In genomic region chr3:30606301-30607031, GRCh38 we compare ENCODE assay signal across 8 cellular contexts. TPM values are rescaled to one million over a fixed set of nuclear protein-coding genes. Genes with fewer than 3 reads are reported as not detected.
A peak's percentile ranks its signal among the peaks of the same experiment; 100 is the strongest.
DNase-seq lines count a peak whose midpoint lies in the region; ATAC-seq and TF ChIP-seq lines count a peak whose summit lies in the region.

Gene TGFBR2, plus strand, starts transcription at chr3:30606601. Its CDS starts 283 bp downstream, at chr3:30606884.

- H3K4me3 Mint-ChIP-seq in glutamatergic neuron (ENCODE audit: unreplicated experiment) = peak within 1 kb of the TSS; percentile 93
- H3K4me3 Mint-ChIP-seq in osteocyte (ENCODE audit: unreplicated experiment) = peak within 1 kb of the TSS; percentile 92

- H3K36me3 Mint-ChIP-seq in activated naive CD4-positive, alpha-beta T cell treated with anti-CD3 and anti-CD28 coated beads, Interleukin-2, amount 50 U/mL, for 72 hours = peaks cover 35 to 47% of the 10 kb centered on the region in 2 donors
- H3K36me3 Mint-ChIP-seq in glutamatergic neuron (ENCODE audit: unreplicated experiment) (no peaks in the 10 kb centered on the region), osteocyte (ENCODE audit: unreplicated experiment) (peaks cover 7% of the 10 kb centered on the region)

- under 1% methylated on average over 71 of the region's 71 CpGs for WGBS in HUES64

- H3K4me3 ChIP-seq in HUES64 (ENCODE audit: low read length) (peak within 1 kb of the TSS; percentile 84), thoracic aorta (peak within 1 kb of the TSS; percentile 85)

- peak within 1 kb of the TSS; percentile 80 for H3K9ac ChIP-seq in HUES64 (ENCODE audit: low read depth, low read length)

- no peaks in the 10 kb centered on the region for H3K9me3 ChIP-seq in HUES64 (ENCODE audit: insufficient read depth, low read depth, low read length)
- no peaks in the 10 kb centered on the region for H3K9me3 ChIP-seq in thoracic aorta

- peak; percentile 78 for ATAC-seq in GM21515 (IDR thresholded peaks at IDR 0.05; ENCODE audit: unreplicated experiment)
- ATAC-seq in activated naive CD4-positive, alpha-beta T cell treated with anti-CD3 and anti-CD28 coated beads, Interleukin-2, amount 50 U/mL, for 72 hours = peak; percentile 69 to 82
- ATAC-seq in thoracic aorta (ENCODE audit: insufficient number of reproducible peaks, low FRiP score, low read depth) = peak; percentile 87

- no peaks in the 10 kb centered on the region for H3K36me3 ChIP-seq in HUES64 (ENCODE audit: insufficient read depth, low read length)
- H3K36me3 ChIP-seq in thoracic aorta = no peaks in the 10 kb centered on the region

- H3K4me1 Mint-ChIP-seq in glutamatergic neuron (ENCODE audit: low read depth, unreplicated experiment) = peaks cover 6% of the 10 kb centered on the region
- peaks cover 42% of the 10 kb centered on the region for H3K4me1 Mint-ChIP-seq in osteocyte (ENCODE audit: unreplicated experiment)

- TF ChIP-seq CTCF in glutamatergic neuron (IDR thresholded peaks at IDR 0.05; ENCODE audit: partially characterized antibody, unreplicated experiment) (no peak), osteocyte (IDR thresholded peaks at IDR 0.05) (no peak), thoracic aorta (IDR thresholded peaks at IDR 0.05) (peak; percentile 41)

- peak; percentile 89 for DNase-seq in DMS53 (lab: John Stamatoyannopoulos, UW)
- DNase-seq in SKM-1 treated with dmso at 0.1 percent for 144 hours (lab: John Stamatoyannopoulos, UW; ENCODE audit: unreplicated experiment) = peak; percentile 93
- peak; percentile 80 to 94 for DNase-seq in activated naive CD4-positive, alpha-beta T cell treated with anti-CD3 and anti-CD28 coated beads, Interleukin-2, amount 50 U/mL, for 72 hours (ENCODE audit: low spot score in 2 of 2)
- DNase-seq in glutamatergic neuron = peak; percentile 54
- peak; percentile 96 for DNase-seq in osteocyte (ENCODE audit: extremely low spot score, unreplicated experiment)
- DNase-seq in thoracic aorta (ENCODE audit: low spot score) = peak; percentile 89

- H3K27ac ChIP-seq in HUES64 (ENCODE audit: low read depth, low read length) (peak within 1 kb of the TSS; percentile 55; the same call in 1 of the 2 replicates), thoracic aorta (peak within 1 kb of the TSS; percentile 93 to 96)

- H3K27me3 ChIP-seq in HUES64 (ENCODE audit: insufficient read depth, low read length) = peaks cover 19% of the 10 kb centered on the region; the same call in 1 of the 2 replicates
- H3K27me3 ChIP-seq in thoracic aorta (replicated peaks; ENCODE audit: insufficient read depth) = no peaks in the 10 kb centered on the region

- peak within 1 kb of the TSS; percentile 98 to 100 for H3K27ac Mint-ChIP-seq in activated naive CD4-positive, alpha-beta T cell treated with anti-CD3 and anti-CD28 coated beads, Interleukin-2, amount 50 U/mL, for 72 hours
- H3K27ac Mint-ChIP-seq in glutamatergic neuron (ENCODE audit: unreplicated experiment) (no peak within 1 kb of the TSS), osteocyte (ENCODE audit: unreplicated experiment) (peak within 1 kb of the TSS; percentile 88)

- peaks cover 22% of the 10 kb centered on the region for H3K4me1 ChIP-seq in HUES64 (ENCODE audit: insufficient read depth, low read length)
- H3K4me1 ChIP-seq in thoracic aorta (ENCODE audit: control insufficient read depth in 1 of 2, low read depth in 2 of 2) = peaks cover 14 to 32% of the 10 kb centered on the region in 2 donors

- H3K27me3 Mint-ChIP-seq in glutamatergic neuron (ENCODE audit: unreplicated experiment) = peaks cover 6% of the 10 kb centered on the region
- H3K27me3 Mint-ChIP-seq in osteocyte (ENCODE audit: unreplicated experiment) = no peaks in the 10 kb centered on the region

- H3K9me3 Mint-ChIP-seq in activated naive CD4-positive, alpha-beta T cell treated with anti-CD3 and anti-CD28 coated beads, Interleukin-2, amount 50 U/mL, for 72 hours = peaks cover 0 to 5% of the 10 kb centered on the region in 2 donors
- H3K9me3 Mint-ChIP-seq in glutamatergic neuron (ENCODE audit: unreplicated experiment) (peaks cover 3% of the 10 kb centered on the region), osteocyte (ENCODE audit: unreplicated experiment) (no peaks in the 10 kb centered on the region)

RNA-seq across cellular contexts. Expression of gene TGFBR2, which starts in this region (rescaled TPM):
- 4.2 TPM for polyA plus RNA-seq in HUES64 (2013, experiment 1 of 2)
- 4.4 TPM for polyA plus RNA-seq in HUES64 (2013, experiment 2 of 2)
- total RNA-seq in activated naive CD4-positive, alpha-beta T cell treated with anti-CD3 and anti-CD28 coated beads, Interleukin-2, amount 50 U/mL, for 72 hours = 10 to 100 TPM; 45.0 to 74.1 TPM
- total RNA-seq in glutamatergic neuron (ENCODE audit: unreplicated experiment) = 0.96 TPM
- 71.5 and 72.1 TPM in 2 replicates for total RNA-seq in osteocyte
- 100 to 1,000 TPM; 250 to 355 TPM for total RNA-seq in thoracic aorta

Comparison
In these comparisons a context has a peak if more than half of its experiments do, and no peak if none do; other contexts are left out.
1. Peak in every context shown above with its lines: DNase-seq, ATAC-seq, H3K4me3 ChIP-seq and H3K27ac ChIP-seq.
2. RNA of gene TGFBR2 (total RNA-seq): 250 to 355 TPM in thoracic aorta, 45.0 to 74.1 TPM in activated naive CD4-positive, alpha-beta T cell treated with anti-CD3 and anti-CD28 coated beads, Interleukin-2, amount 50 U/mL, for 72 hours and 71.5 to 72.1 TPM in osteocyte; 0.96 TPM in glutamatergic neuron (single experiment); every median in the first group is over 10 times any median in the second.
3. Peak in DNase-seq in glutamatergic neuron; RNA of the gene not detected or under 1 TPM.